1 cellular context compared by ENCODE assay signal in genomic region chr16:30997000-30997886, GRCh38.
A peak's percentile ranks its signal among the peaks of the same experiment; 100 is the strongest.
TF ChIP-seq lines count a peak whose summit lies in the region.

No MANE protein-coding gene starts in this region.

TF ChIP-seq in A549, 52 proteins besides CTCF, POLR2A, EP300 and RAD21 (continued from another document):
- TF ChIP-seq TP53 (CRISPR knock-in tag; IDR thresholded peaks at IDR 0.05) (0 out of 2 replicates have a peak, but pooled peaks have one; percentile 51), HOXB5 (CRISPR knock-in tag; IDR thresholded peaks at IDR 0.05) (peak; percentile 60; the same call in 1 of the 2 replicates), MAFK (IDR thresholded peaks at IDR 0.05; ENCODE audit: partially characterized antibody) (no peak), JUNB (IDR thresholded peaks at IDR 0.05) (no peak), FOSB (CRISPR knock-in tag; IDR thresholded peaks at IDR 0.05) (peak; percentile 82), PBX3 (IDR thresholded peaks at IDR 0.05) (peak; percentile 66; the same call in 1 of the 2 replicates), ZC3H11A (IDR thresholded peaks at IDR 0.05) (no peak), RCOR1 (IDR thresholded peaks at IDR 0.05; ENCODE audit: low read depth, low read length) (no peak), SREBF2 (IDR thresholded peaks at IDR 0.05) (no peak), BCL3 (IDR thresholded peaks at IDR 0.05) (peak; percentile 86), HOXA7 (CRISPR knock-in tag; IDR thresholded peaks at IDR 0.05) (peak; percentile 80; the same call in 1 of the 2 replicates), RARB (CRISPR knock-in tag; IDR thresholded peaks at IDR 0.05) (0 out of 2 replicates have a peak, but pooled peaks have one; percentile 46), E2F6 (IDR thresholded peaks at IDR 0.05; ENCODE audit: borderline replicate concordance, low read depth) (peak; percentile 37; the same call in 1 of the 2 replicates), HEYL (CRISPR knock-in tag; IDR thresholded peaks at IDR 0.05) (no peak), GATA3 (IDR thresholded peaks at IDR 0.05; ENCODE audit: borderline replicate concordance) (peak; percentile 12; the same call in 1 of the 2 replicates), JUN (IDR thresholded peaks at IDR 0.05) (peak in 1 of 2 experiments; percentile 90; a peak in 3 of 5 replicates), HOXB13 (CRISPR knock-in tag; IDR thresholded peaks at IDR 0.05; ENCODE audit: low read depth) (no peak), MYC (IDR thresholded peaks at IDR 0.05; ENCODE audit: borderline replicate concordance, low read length) (0 out of 2 replicates have a peak, but pooled peaks have one; percentile 42), MAX (IDR thresholded peaks at IDR 0.05) (peak; percentile 59), ELK1 (IDR thresholded peaks at IDR 0.05; ENCODE audit: low read depth, low read length) (no peak)
TF ChIP-seq in A549: peak in this region for 15.
